1 cellular context compared by ENCODE assay signal in genomic region chr1:214449371-214449770, GRCh38.
TF ChIP-seq lines count a peak whose summit lies in the region.

No MANE protein-coding gene starts in this region.

TF ChIP-seq in WTC11, 78 proteins besides CTCF, POLR2A, EP300 and RAD21 (continued from another document):
- TF ChIP-seq HMGXB4 (CRISPR knock-in tag; IDR thresholded peaks at IDR 0.05) (no peak), HMGA2 (CRISPR knock-in tag; IDR thresholded peaks at IDR 0.05) (no peak), CREM (CRISPR knock-in tag; IDR thresholded peaks at IDR 0.05) (no peak), ZNF396 (CRISPR knock-in tag; IDR thresholded peaks at IDR 0.05; ENCODE audit: borderline replicate concordance) (no peak), NFYB (CRISPR knock-in tag; conservative IDR thresholded peaks at IDR 0.05; ENCODE audit: low read depth) (no peak), ZNF138 (CRISPR knock-in tag; conservative IDR thresholded peaks at IDR 0.05) (no peak), FOXP1 (CRISPR knock-in tag; IDR thresholded peaks at IDR 0.05; ENCODE audit: borderline replicate concordance) (no peak)
- TF ChIP-seq, protein P1, sequence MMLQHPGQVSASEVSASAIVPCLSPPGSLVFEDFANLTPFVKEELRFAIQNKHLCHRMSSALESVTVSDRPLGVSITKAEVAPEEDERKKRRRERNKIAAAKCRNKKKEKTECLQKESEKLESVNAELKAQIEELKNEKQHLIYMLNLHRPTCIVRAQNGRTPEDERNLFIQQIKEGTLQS (CRISPR knock-in tag; conservative IDR thresholded peaks at IDR 0.05): no peak
